ENCODE assay signal across 8 cellular contexts in genomic region chr1:226186124-226187018, GRCh38. TPM values are rescaled to one million over a fixed set of nuclear protein-coding genes. Genes with fewer than 3 reads are reported as not detected.
DNase-seq lines count a peak whose midpoint lies in the region; ATAC-seq, FAIRE-seq and TF ChIP-seq lines count a peak whose summit lies in the region.

Gene ACBD3 (minus strand): TSS chr1:226186741. CDS start chr1:226186675, 66 bp downstream.

- peak within 1 kb of the TSS; percentile 90 for H3K4me2 ChIP-seq in astrocyte (ENCODE audit: low read length)

- H3K27ac Mint-ChIP-seq in astrocyte (ENCODE audit: unreplicated experiment) = peak within 1 kb of the TSS; percentile 66

- H3K4me1 ChIP-seq in astrocyte (ENCODE audit: insufficient read depth, low read length) (peaks cover 14% of the 10 kb centered on the region), aorta (ENCODE audit: control insufficient read depth in 1 of 2, insufficient read depth in 2 of 2, low read length in 2 of 2) (peaks cover 0 to 3% of the 10 kb centered on the region in 2 donors)

- no peak for FAIRE-seq in astrocyte (lab: Jason Lieb, UNC)

- peaks cover 41% of the 10 kb centered on the region for H4K20me1 ChIP-seq in astrocyte (ENCODE audit: insufficient read depth, low read length)

- H3K27me3 ChIP-seq in astrocyte (ENCODE audit: insufficient read depth, low read length) (no peaks in the 10 kb centered on the region), aorta (ENCODE audit: control insufficient read depth in 1 of 2, insufficient read depth in 2 of 2, low read length in 1 of 2) (no peaks in the 10 kb centered on the region)

- H2AFZ ChIP-seq in astrocyte (ENCODE audit: low read depth, low read length) = peak within 1 kb of the TSS; percentile 77

- H3K36me3 ChIP-seq in astrocyte (ENCODE audit: insufficient read depth, low read length) (no peaks in the 10 kb centered on the region), aorta (ENCODE audit: control insufficient read depth in 1 of 2, insufficient read depth in 2 of 2, low read length in 1 of 2) (no peaks in the 10 kb centered on the region)

- no peaks in the 10 kb centered on the region for H3K27me3 Mint-ChIP-seq in astrocyte (ENCODE audit: low read depth, unreplicated experiment)

- H3K9ac ChIP-seq in astrocyte (ENCODE audit: low read length) = peak within 1 kb of the TSS; percentile 95

- H3K79me2 ChIP-seq in astrocyte (ENCODE audit: insufficient read depth, low read length) = peaks cover 57% of the 10 kb centered on the region

- intact Hi-C loops in aorta (cut with DNase I) = loop anchor here in 1 of 2 donors (10.0 kb wide), 1 partner anchor 122 kb away; the partner anchor contains the start of gene H3-3A

- H3K4me3 ChIP-seq in astrocyte (ENCODE audit: insufficient read depth, low read depth, low read length) (peak within 1 kb of the TSS; percentile 92), aorta (ENCODE audit: low read length in 2 of 2) (peak within 1 kb of the TSS; percentile 84 to 90)

- no peaks in the 10 kb centered on the region for H3K9me3 Mint-ChIP-seq in astrocyte (ENCODE audit: unreplicated experiment)

- DNase-seq in NCI-H2081 (lab: John Stamatoyannopoulos, UW) (peak; percentile 88 to 93), T-helper 9 cell (peak; percentile 79), astrocyte (ENCODE audit: low read depth) (peak; percentile 78), hepatic stellate cell (ENCODE audit: low spot score) (peak; percentile 92), renal cortical epithelial cell (ENCODE audit: low read depth) (peak; percentile 70), aorta (peak; percentile 94 to 95)

- H3K36me3 Mint-ChIP-seq in astrocyte (ENCODE audit: low read depth, unreplicated experiment) = peaks cover 9% of the 10 kb centered on the region

- H3K9me3 ChIP-seq in astrocyte (ENCODE audit: insufficient read depth, low read depth, low read length) (no peaks in the 10 kb centered on the region), aorta (ENCODE audit: control insufficient read depth, low read length) (no peaks in the 10 kb centered on the region)

- peaks cover 20% of the 10 kb centered on the region for H3K4me1 Mint-ChIP-seq in astrocyte (ENCODE audit: low read depth, unreplicated experiment)

- peak; percentile 96 for ATAC-seq in GM18511 (IDR thresholded peaks at IDR 0.05; ENCODE audit: unreplicated experiment)
- peak; percentile 90 for ATAC-seq in HG03025 (IDR thresholded peaks at IDR 0.05; ENCODE audit: low FRiP score, unreplicated experiment)
- peak; percentile 94 for ATAC-seq in aorta (ENCODE audit: low FRiP score)

- peak within 1 kb of the TSS; percentile 85 for H3K27ac ChIP-seq in astrocyte (ENCODE audit: low read depth, low read length)
- H3K27ac ChIP-seq in aorta (ENCODE audit: low read depth in 1 of 2, low read length in 2 of 2) = peak within 1 kb of the TSS; percentile 34 to 81

- WGBS in aorta, 2 donors = 0 to 1% methylated on average over 62 to 75 of the region's 75 CpGs

- peak within 1 kb of the TSS; percentile 96 for H3K4me3 Mint-ChIP-seq in astrocyte (ENCODE audit: unreplicated experiment)

- no peak for TF ChIP-seq CTCF in astrocyte (IDR thresholded peaks at IDR 0.05; ENCODE audit: insufficient read depth, low read depth, low read length)

RNA-seq across cellular contexts. Expression of gene ACBD3, which starts in this region (rescaled TPM):
- total RNA-seq in astrocyte (66.7 and 69.4 TPM in 2 replicates), renal cortical epithelial cell (66.5 and 66.7 TPM in 2 replicates), aorta (10 to 100 TPM; 41.6 to 45.5 TPM)
- polyA plus RNA-seq in aorta = 10 to 100 TPM; 14.2 to 25.4 TPM

Comparison
In these comparisons a context has a peak if more than half of its experiments do, and no peak if none do; other contexts are left out.
1. Peak in every context shown above with its lines: DNase-seq, ATAC-seq, H3K4me3 ChIP-seq and H3K27ac ChIP-seq.